In the genomic region with DNA sequence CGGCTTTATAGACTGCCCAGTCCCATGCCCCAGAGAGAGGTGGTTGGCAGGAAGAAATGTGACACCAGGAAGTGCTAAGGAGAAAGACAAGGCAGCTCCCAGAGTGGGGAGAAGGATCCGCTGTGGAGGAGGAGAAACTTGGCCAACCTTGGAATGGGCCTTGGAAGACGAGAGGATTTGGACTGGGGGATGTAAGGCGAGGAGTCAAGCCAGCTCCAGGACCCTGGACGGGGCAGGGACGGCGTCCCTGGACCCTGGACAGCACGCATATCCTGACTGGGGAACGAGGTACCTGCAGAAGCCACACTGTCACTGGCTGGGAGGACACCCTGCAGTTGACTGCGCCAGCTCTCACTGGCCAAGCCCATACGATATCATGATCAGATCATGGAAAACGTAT, we compare ENCODE assay signal across 15 cellular contexts.
A peak's percentile ranks its signal among the peaks of the same experiment; 100 is the strongest.
DNase-seq lines count a peak whose midpoint lies in the region; ATAC-seq lines count a peak whose summit lies in the region.
"Had no signal": no experiment of that assay in that cellular context is flagged by ENCODE, and none has a peak within 500 bp of the region (broad histone marks: within the 10 kb centered on the region; RNA-seq: fewer than 3 reads in every experiment).

No MANE protein-coding gene starts in this region.

- CTCF ChIA-PET in CD8-positive, alpha-beta memory T cell (lab: Charles Lee), result interaction anchor here (1.4 to 3.8 kb wide), 2 partner anchors 9 to 11 kb away, joined by 5 to 14 read pairs; no protein-coding TSS in a partner anchor
- CTCF ChIA-PET in activated CD8-positive, alpha-beta T cell treated with anti-CD3 and anti-CD28 coated beads, Interleukin-2, amount 10 ng/mL, durations not matched to agents 7 days and 5 days (lab: Charles Lee), result no interaction called here

- H3K27ac ChIP-seq in CD8-positive, alpha-beta memory T cell (ENCODE audit: low read depth, low read length), result no peak overlapping the region
- H3K27ac ChIP-seq: BLaER1 treated with 17β-estradiol and CSF1 and Interleukin-3, amounts not matched to agents 10 nM and 100 nM; KMS-11 had no signal

- H3K4me3 Mint-ChIP-seq in activated T-cell treated with anti-CD3 and anti-CD28 coated beads, Interleukin-2, amount 50 U/mL, for 72 hours, result no peak overlapping the region
- H3K4me3 Mint-ChIP-seq in CD8-positive, alpha-beta memory T cell, result no peak overlapping the region
- H3K4me3 Mint-ChIP-seq in activated CD8-positive, alpha-beta T cell treated with anti-CD3 and anti-CD28 coated beads, Interleukin-2, amount 10 ng/mL, durations not matched to agents 7 days and 5 days, result no peak overlapping the region
- H3K4me3 Mint-ChIP-seq in naive thymus-derived CD8-positive, alpha-beta T cell, result peak overlapping the region in 1 of 10 donors; percentile 52

- no peaks in the 10 kb centered on the region for H3K9me3 Mint-ChIP-seq in activated T-cell treated with anti-CD3 and anti-CD28 coated beads, Interleukin-2, amount 50 U/mL, for 72 hours
- no peaks in the 10 kb centered on the region for H3K9me3 Mint-ChIP-seq in CD8-positive, alpha-beta memory T cell
- H3K9me3 Mint-ChIP-seq in activated CD8-positive, alpha-beta T cell treated with anti-CD3 and anti-CD28 coated beads, Interleukin-2, amount 10 ng/mL, durations not matched to agents 7 days and 5 days (ENCODE audit: insufficient read depth), result no peaks in the 10 kb centered on the region
- no peaks in the 10 kb centered on the region for H3K9me3 Mint-ChIP-seq in naive thymus-derived CD8-positive, alpha-beta T cell

- H3K36me3 ChIP-seq in CD8-positive, alpha-beta memory T cell (ENCODE audit: insufficient read depth, low read length), result no peaks in the 10 kb centered on the region

- H3K9me3 ChIP-seq in CD8-positive, alpha-beta memory T cell (ENCODE audit: low read length), result no peaks in the 10 kb centered on the region

- POLR2A ChIA-PET in CD8-positive, alpha-beta memory T cell (lab: Charles Lee), result interaction anchor here (1.3 kb wide), 1 partner anchor 153 kb away, joined by 6 read pairs; no protein-coding TSS in a partner anchor
- POLR2A ChIA-PET in activated CD8-positive, alpha-beta T cell treated with anti-CD3 and anti-CD28 coated beads, Interleukin-2, amount 10 ng/mL, durations not matched to agents 7 days and 5 days (lab: Charles Lee), result interaction anchor here (0.9 kb wide), 1 partner anchor 28 kb away, joined by 3 read pairs; no protein-coding TSS in a partner anchor
- POLR2A ChIA-PET in naive thymus-derived CD8-positive, alpha-beta T cell (lab: Charles Lee), result interaction anchor here (0.6 kb wide), 1 partner anchor 111 kb away, joined by 4 read pairs; no protein-coding TSS in a partner anchor

- H3K4me1 ChIP-seq in CD8-positive, alpha-beta memory T cell (ENCODE audit: insufficient read depth, low read length), result peaks cover 39% of the 10 kb centered on the region

- no peaks in the 10 kb centered on the region for H3K27me3 ChIP-seq in CD8-positive, alpha-beta memory T cell (ENCODE audit: insufficient read depth, low read length, poor library complexity, severe bottlenecking)
- H3K27me3 ChIP-seq: BLaER1 treated with 17β-estradiol and CSF1 and Interleukin-3, amounts not matched to agents 10 nM and 100 nM had no signal

- DNase-seq in activated T-cell treated with anti-CD3 and anti-CD28 coated beads, Interleukin-2, amount 50 U/mL, for 72 hours, result no peak
- DNase-seq in activated T-cell treated with anti-CD3 and anti-CD28 coated beads, Interleukin-2, amount 50 U/mL, for 48 hours, result no peak
- no peak for DNase-seq in CD8-positive, alpha-beta memory T cell
- DNase-seq in activated CD8-positive, alpha-beta T cell treated with anti-CD3 and anti-CD28 coated beads, Interleukin-2, amount 10 ng/mL, durations not matched to agents 7 days and 5 days, result no peak
- DNase-seq in naive thymus-derived CD8-positive, alpha-beta T cell, result no peak
- DNase-seq in NCI-H187 treated with DMSO at 0.1 percent for 48 hours (lab: John Stamatoyannopoulos, UW), result no peak
- no peak for DNase-seq in dedifferentiated amniotic fluid mesenchymal stem cell (ENCODE audit: extremely low spot score)
- no peak for DNase-seq in stimulated activated CD4-positive, alpha-beta T cell treated with anti-CD3 and anti-CD28 coated beads, Interleukin-4, amount 100 ng/mL, for 24 hours
- DNase-seq: COR-L47, NCI-H1436, NCI-H2029 treated with DMSO at 0.1 percent for 48 hours, NCI-H748 treated with DMSO at 0.1 percent for 48 hours, RPMI8226 had no signal

- no peaks in the 10 kb centered on the region for H3K27me3 Mint-ChIP-seq in activated T-cell treated with anti-CD3 and anti-CD28 coated beads, Interleukin-2, amount 50 U/mL, for 72 hours (ENCODE audit: low read depth)
- H3K27me3 Mint-ChIP-seq in CD8-positive, alpha-beta memory T cell, result peaks cover 0 to 1% of the 10 kb centered on the region in 2 donors
- H3K27me3 Mint-ChIP-seq in activated CD8-positive, alpha-beta T cell treated with anti-CD3 and anti-CD28 coated beads, Interleukin-2, amount 10 ng/mL, durations not matched to agents 7 days and 5 days (ENCODE audit: low read depth), result no peaks in the 10 kb centered on the region
- H3K27me3 Mint-ChIP-seq in naive thymus-derived CD8-positive, alpha-beta T cell, result no peaks in the 10 kb centered on the region

- H3K36me3 Mint-ChIP-seq in activated T-cell treated with anti-CD3 and anti-CD28 coated beads, Interleukin-2, amount 50 U/mL, for 72 hours (ENCODE audit: insufficient read depth in 2 of 2), result peaks cover 2 to 27% of the 10 kb centered on the region in 2 donors
- H3K36me3 Mint-ChIP-seq in CD8-positive, alpha-beta memory T cell, result peaks cover 3 to 7% (median 7%) of the 10 kb centered on the region in 3 donors
- H3K36me3 Mint-ChIP-seq in activated CD8-positive, alpha-beta T cell treated with anti-CD3 and anti-CD28 coated beads, Interleukin-2, amount 10 ng/mL, durations not matched to agents 7 days and 5 days (ENCODE audit: low read depth), result peaks cover 64% of the 10 kb centered on the region
- peaks cover 0 to 11% (median 11%) of the 10 kb centered on the region in 3 donors for H3K36me3 Mint-ChIP-seq in naive thymus-derived CD8-positive, alpha-beta T cell

- H3K27ac Mint-ChIP-seq in activated T-cell treated with anti-CD3 and anti-CD28 coated beads, Interleukin-2, amount 50 U/mL, for 72 hours, result peak overlapping the region; percentile 13
- H3K27ac Mint-ChIP-seq in CD8-positive, alpha-beta memory T cell, result peak overlapping the region in 5 of 8 donors; percentile 5 to 85 (median 55)
- H3K27ac Mint-ChIP-seq in activated CD8-positive, alpha-beta T cell treated with anti-CD3 and anti-CD28 coated beads, Interleukin-2, amount 10 ng/mL, durations not matched to agents 7 days and 5 days, result peak overlapping the region; percentile 12
- peak overlapping the region in 9 of 10 donors; percentile 0 to 82 (median 68) for H3K27ac Mint-ChIP-seq in naive thymus-derived CD8-positive, alpha-beta T cell

- ATAC-seq in activated T-cell treated with anti-CD3 and anti-CD28 coated beads, Interleukin-2, amount 50 U/mL, for 72 hours (replicated peaks in 1 of 2), result no peak
- no peak for ATAC-seq in activated CD8-positive, alpha-beta T cell treated with anti-CD3 and anti-CD28 coated beads, Interleukin-2, amount 10 ng/mL, durations not matched to agents 7 days and 5 days
- no peak for ATAC-seq in naive thymus-derived CD8-positive, alpha-beta T cell

- no peak overlapping the region for H3K4me3 ChIP-seq in CD8-positive, alpha-beta memory T cell (ENCODE audit: low read length)
- H3K4me3 ChIP-seq: BLaER1 treated with 17β-estradiol and CSF1 and Interleukin-3, amounts not matched to agents 10 nM and 100 nM had no signal

- peaks cover 61% of the 10 kb centered on the region for H3K4me1 Mint-ChIP-seq in activated T-cell treated with anti-CD3 and anti-CD28 coated beads, Interleukin-2, amount 50 U/mL, for 72 hours (ENCODE audit: low read depth)
- H3K4me1 Mint-ChIP-seq in CD8-positive, alpha-beta memory T cell, result peaks cover 55 to 80% (median 74%) of the 10 kb centered on the region in 3 donors
- H3K4me1 Mint-ChIP-seq in activated CD8-positive, alpha-beta T cell treated with anti-CD3 and anti-CD28 coated beads, Interleukin-2, amount 10 ng/mL, durations not matched to agents 7 days and 5 days (ENCODE audit: low read depth), result peaks cover 64% of the 10 kb centered on the region
- H3K4me1 Mint-ChIP-seq in naive thymus-derived CD8-positive, alpha-beta T cell, result peaks cover 48 to 80% (median 72%) of the 10 kb centered on the region in 4 donors

Comparison
In these comparisons a context has a peak if more than half of its experiments do, and no peak if none do; other contexts are left out.
1. H3K27ac Mint-ChIP-seq: peak in every context shown above with its lines; median percentile 68 in naive thymus-derived CD8-positive, alpha-beta T cell; 55 in CD8-positive, alpha-beta memory T cell; 13 in activated T-cell treated with anti-CD3 and anti-CD28 coated beads, Interleukin-2, amount 50 U/mL, for 72 hours; 12 in activated CD8-positive, alpha-beta T cell treated with anti-CD3 and anti-CD28 coated beads, Interleukin-2, amount 10 ng/mL, durations not matched to agents 7 days and 5 days.